ENCODE assay signal across 20 cellular contexts in the genomic region with DNA sequence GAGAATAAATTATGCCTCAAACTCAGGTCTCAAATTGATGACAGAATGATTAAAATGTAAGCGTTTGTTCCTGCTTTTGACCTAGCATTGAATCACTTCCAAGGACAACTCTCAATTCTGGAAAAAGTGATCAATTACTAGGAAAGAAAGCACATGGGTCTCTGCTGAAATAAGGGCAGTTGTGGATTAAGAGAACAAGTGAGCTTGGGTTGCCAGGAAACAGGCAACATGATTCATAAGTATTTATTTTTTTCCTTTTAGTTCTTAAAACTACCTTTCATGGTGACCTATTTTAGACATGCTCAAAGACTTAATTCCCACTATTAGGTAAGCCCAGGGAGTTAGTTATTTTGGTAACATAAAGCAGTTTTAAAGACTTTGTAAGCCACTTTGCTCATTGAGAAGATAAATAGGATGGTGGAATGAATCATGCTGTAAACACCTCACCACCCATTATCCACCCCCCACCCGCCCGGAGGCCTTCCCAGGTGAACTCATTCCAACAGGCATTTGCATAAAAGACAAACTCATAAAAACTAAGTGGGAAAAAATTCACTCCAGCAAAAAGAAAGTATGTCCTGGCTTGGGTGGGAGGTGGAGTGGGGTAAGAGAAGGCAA.
A peak's percentile ranks its signal among the peaks of the same experiment; 100 is the strongest.
DNase-seq lines count a peak whose midpoint lies in the region; ATAC-seq and TF ChIP-seq lines count a peak whose summit lies in the region.
"Had no signal": no experiment of that assay in that cellular context is flagged by ENCODE, and none has a peak within 500 bp of the region (broad histone marks: within the 10 kb centered on the region; RNA-seq: fewer than 3 reads in every experiment).

No MANE protein-coding gene starts in this region.

- no peak overlapping the region for H3K27ac Mint-ChIP-seq in CD8-positive, alpha-beta memory T cell
- H3K27ac Mint-ChIP-seq: activated CD4-positive, alpha-beta memory T cell treated with anti-CD3 and anti-CD28 coated beads, Interleukin-2, amount 10 ng/mL, durations not matched to agents 7 days and 5 days; B cell; GM23338; naive thymus-derived CD4-positive, alpha-beta T cell; type B pancreatic cell had no signal

- H3K9me3 Mint-ChIP-seq in CD8-positive, alpha-beta memory T cell: peaks cover 0 to 17% (median 6%) of the 10 kb centered on the region in 5 donors
- H3K9me3 Mint-ChIP-seq: GM23338, type B pancreatic cell had no signal

- DNase-seq in BJ (ENCODE audit: low read depth): peak; percentile 62
- DNase-seq in NCI-H1048 (lab: John Stamatoyannopoulos, UW): peak; percentile 60
- DNase-seq in choroid plexus epithelial cell (ENCODE audit: low read depth): peak; percentile 12
- DNase-seq in medulla oblongata (ENCODE audit: extremely low spot score): peak; percentile 31
- DNase-seq in coronary artery (ENCODE audit: low spot score): no peak
- no peak for DNase-seq in SKM-1 (lab: John Stamatoyannopoulos, UW; ENCODE audit: unreplicated experiment)
- DNase-seq in CD8-positive, alpha-beta memory T cell: no peak
- DNase-seq: activated CD4-positive, alpha-beta memory T cell treated with anti-CD3 and anti-CD28 coated beads, Interleukin-2, amount 10 ng/mL, durations not matched to agents 7 days and 5 days; activated T-cell treated with anti-CD3 and anti-CD28 coated beads, Interleukin-2, amount 50 U/mL, for 1 hour; DMS79 treated with DMSO at 0.1 percent for 48 hours; naive thymus-derived CD4-positive, alpha-beta T cell; NCI-H2171; right lobe of liver; stimulated activated CD4-positive, alpha-beta T cell treated with anti-CD3 and anti-CD28 coated beads, Interleukin-15, amount 100 ng/mL, for 24 hours; stimulated activated CD8-positive, alpha-beta memory T cell treated with anti-CD3 and anti-CD28 coated beads, Interleukin-4, amount 100 ng/mL, for 48 hours; T-helper 9 cell had no signal

- TF ChIP-seq CTCF in BJ (IDR thresholded peaks at IDR 0.05; ENCODE audit: insufficient read depth, low read depth, low read length) (no peak), choroid plexus epithelial cell (conservative IDR thresholded peaks at IDR 0.05; ENCODE audit: low read depth, low read length) (no peak), coronary artery (IDR thresholded peaks at IDR 0.05) (no peak)

- H3K27me3 Mint-ChIP-seq in CD8-positive, alpha-beta memory T cell: no peaks in the 10 kb centered on the region
- H3K27me3 Mint-ChIP-seq: activated CD4-positive, alpha-beta memory T cell treated with anti-CD3 and anti-CD28 coated beads, Interleukin-2, amount 10 ng/mL, durations not matched to agents 7 days and 5 days; B cell; naive thymus-derived CD4-positive, alpha-beta T cell; type B pancreatic cell had no signal

- CTCF ChIA-PET in BJ (lab: Yijun Ruan, JAX): no interaction called here
- CTCF ChIA-PET in CD8-positive, alpha-beta memory T cell (lab: Charles Lee): no interaction called here

- H3K4me1 Mint-ChIP-seq in CD8-positive, alpha-beta memory T cell: no peaks in the 10 kb centered on the region
- H3K4me1 Mint-ChIP-seq: activated CD4-positive, alpha-beta memory T cell treated with anti-CD3 and anti-CD28 coated beads, Interleukin-2, amount 10 ng/mL, durations not matched to agents 7 days and 5 days; B cell; GM23338; naive thymus-derived CD4-positive, alpha-beta T cell had no signal

- no peaks in the 10 kb centered on the region for H3K36me3 ChIP-seq in BJ (ENCODE audit: control insufficient read depth, insufficient read depth, low read length)
- no peaks in the 10 kb centered on the region for H3K36me3 ChIP-seq in CD8-positive, alpha-beta memory T cell (ENCODE audit: insufficient read depth, low read length)
- H3K36me3 ChIP-seq: right lobe of liver had no signal

- H3K27me3 ChIP-seq in BJ (ENCODE audit: control insufficient read depth, insufficient read depth, low read length): no peaks in the 10 kb centered on the region
- H3K27me3 ChIP-seq in CD8-positive, alpha-beta memory T cell (ENCODE audit: insufficient read depth, low read length, poor library complexity, severe bottlenecking): no peaks in the 10 kb centered on the region
- H3K27me3 ChIP-seq: right lobe of liver had no signal

- POLR2A ChIA-PET in BJ (lab: Charles Lee): no interaction called here
- POLR2A ChIA-PET in CD8-positive, alpha-beta memory T cell (lab: Charles Lee): no interaction called here

- ATAC-seq in HG02610 (IDR thresholded peaks at IDR 0.05; ENCODE audit: unreplicated experiment): no peak
- ATAC-seq: GM23338; naive thymus-derived CD4-positive, alpha-beta T cell; right lobe of liver had no signal

- H3K36me3 Mint-ChIP-seq in CD8-positive, alpha-beta memory T cell: no peaks in the 10 kb centered on the region
- H3K36me3 Mint-ChIP-seq: naive thymus-derived CD4-positive, alpha-beta T cell; type B pancreatic cell had no signal

- H3K4me3 ChIP-seq in BJ (ENCODE audit: low read depth, low read length): no peak overlapping the region
- no peak overlapping the region for H3K4me3 ChIP-seq in choroid plexus epithelial cell (ENCODE audit: low read depth, low read length)
- H3K4me3 ChIP-seq in coronary artery: no peak overlapping the region
- no peak overlapping the region for H3K4me3 ChIP-seq in CD8-positive, alpha-beta memory T cell (ENCODE audit: low read length)
- H3K4me3 ChIP-seq: GM23338, right lobe of liver had no signal

- no peak overlapping the region for H3K27ac ChIP-seq in coronary artery
- no peak overlapping the region for H3K27ac ChIP-seq in CD8-positive, alpha-beta memory T cell (ENCODE audit: low read depth, low read length)
- H3K27ac ChIP-seq: right lobe of liver had no signal

- H3K9me3 ChIP-seq in CD8-positive, alpha-beta memory T cell (ENCODE audit: low read length): no peaks in the 10 kb centered on the region
- H3K9me3 ChIP-seq: right lobe of liver had no signal

- no peak overlapping the region for H3K4me3 Mint-ChIP-seq in CD8-positive, alpha-beta memory T cell
- H3K4me3 Mint-ChIP-seq: activated CD4-positive, alpha-beta memory T cell treated with anti-CD3 and anti-CD28 coated beads, Interleukin-2, amount 10 ng/mL, durations not matched to agents 7 days and 5 days; B cell; GM23338; naive thymus-derived CD4-positive, alpha-beta T cell; type B pancreatic cell had no signal

- no peaks in the 10 kb centered on the region for H3K4me1 ChIP-seq in CD8-positive, alpha-beta memory T cell (ENCODE audit: insufficient read depth, low read length)
- H3K4me1 ChIP-seq: right lobe of liver had no signal

Comparison
In these comparisons a context has a peak if more than half of its experiments do, and no peak if none do; other contexts are left out.
1. DNase-seq: peak in BJ (single experiment), NCI-H1048 (single experiment), choroid plexus epithelial cell (single experiment) and medulla oblongata (single experiment); none in coronary artery (single experiment), SKM-1 (single experiment) and CD8-positive, alpha-beta memory T cell (0 of 5).